In genomic region chr14:105379946-105380345, GRCh38 we compare ENCODE assay signal across 20 cellular contexts. TPM values are rescaled to one million over a fixed set of nuclear protein-coding genes. Genes with fewer than 3 reads are reported as not detected.
DNase-seq lines count a peak whose midpoint lies in the region; ATAC-seq, FAIRE-seq and TF ChIP-seq lines count a peak whose summit lies in the region.
"Had no signal": no experiment of that assay in that cellular context is flagged by ENCODE, and none has a peak within 500 bp of the region (broad histone marks: within the 10 kb centered on the region; RNA-seq: fewer than 3 reads in every experiment).

No MANE protein-coding gene starts in this region.

- H3K27ac ChIP-seq in right cardiac atrium (ENCODE audit: low read length) (no peak overlapping the region), heart left ventricle (no peak overlapping the region), kidney (ENCODE audit: low read depth in 2 of 2, low read length in 2 of 2) (no peak overlapping the region)

- no peaks in the 10 kb centered on the region for H3K27me3 ChIP-seq in right cardiac atrium (ENCODE audit: control insufficient read depth, insufficient read depth)
- no peaks in the 10 kb centered on the region for H3K27me3 ChIP-seq in heart left ventricle

- no peaks in the 10 kb centered on the region for H3K4me1 Mint-ChIP-seq in neural crest cell

- intact Hi-C loops in right cardiac atrium (cut with DNase I): loop anchor here in 3 of 4 donors (5.0 to 10.0 kb wide), 3 partner anchors 105 to 152 kb away; partner anchors contain the start of genes CRIP1 (in 1 of the 3) and TMEM121 (in 1 of the 3)
- intact Hi-C loops in heart left ventricle (cut with DNase I): loop anchor here in 3 of 10 donors (10.0 kb wide), 1 partner anchor 65 kb away; no protein-coding TSS in a partner anchor
- intact Hi-C loops in kidney (cut with DNase I): no loop called here

- TF ChIP-seq POLR2A in heart left ventricle (IDR thresholded peaks at IDR 0.05): no peak

- peaks cover 0 to 53% (median 34%) of the 10 kb centered on the region in 9 donors for H3K36me3 ChIP-seq in heart left ventricle
- H3K36me3 ChIP-seq in kidney (ENCODE audit: control insufficient read depth in 1 of 2, insufficient read depth in 2 of 2, low read length in 2 of 2): peaks cover 5 to 21% of the 10 kb centered on the region in 2 donors

- ATAC-seq in right cardiac atrium (no peak), heart left ventricle (no peak), HG03095 (IDR thresholded peaks at IDR 0.05; ENCODE audit: unreplicated experiment) (no peak)
- ATAC-seq: GM12878 had no signal

- no peaks in the 10 kb centered on the region for H3K27me3 Mint-ChIP-seq in neural crest cell (ENCODE audit: low read depth)
- H3K27me3 Mint-ChIP-seq: CD4-positive, alpha-beta memory T cell had no signal

- no peak for TF ChIP-seq CTCF in heart left ventricle (IDR thresholded peaks at IDR 0.05)
- TF ChIP-seq CTCF in kidney (IDR thresholded peaks at IDR 0.05; ENCODE audit: borderline replicate concordance, extremely low read depth, insufficient read depth): no peak
- TF ChIP-seq CTCF in neural crest cell (conservative IDR thresholded peaks at IDR 0.05): no peak

- DNase-seq in right cardiac atrium: peak in 2 of 3 donors; percentile 28 to 56
- DNase-seq in heart left ventricle: no peak
- peak; percentile 63 for DNase-seq in kidney
- no peak for DNase-seq in neural crest cell (ENCODE audit: low read depth, low spot score)
- DNase-seq in COLO829 (ENCODE audit: low spot score): no peak
- DNase-seq in GM03348 (ENCODE audit: low spot score): no peak
- DNase-seq: C1 segment of cervical spinal cord; Caco-2; CD4-positive, alpha-beta memory T cell; DMS153; DND-41; GOT3; HFFc6 had no signal

- H3K4me3 ChIP-seq in right cardiac atrium (ENCODE audit: low read length) (no peak overlapping the region), heart left ventricle (no peak overlapping the region), kidney (ENCODE audit: low read length in 2 of 2) (no peak overlapping the region)
- H3K4me3 ChIP-seq: GM12878, HAP-1 had no signal

- no peak for FAIRE-seq in kidney (lab: Jason Lieb, UNC)
- FAIRE-seq: G401.6, GM12878, GM18507, H54 had no signal

- H3K4me1 ChIP-seq in right cardiac atrium (ENCODE audit: control insufficient read depth, insufficient read depth, low read length) (no peaks in the 10 kb centered on the region), heart left ventricle (peaks cover 0 to 6% (median 0%) of the 10 kb centered on the region in 12 donors), kidney (ENCODE audit: control insufficient read depth in 1 of 2, insufficient read depth in 1 of 2, low read depth in 1 of 2, low read length in 2 of 2) (no peaks in the 10 kb centered on the region)
- H3K4me1 ChIP-seq: Caco-2, HAP-1 had no signal

- 93% methylated on average over 14 of the region's 14 CpGs for WGBS in right cardiac atrium
- 91 to 95% (median 93%) methylated on average over 14 of the region's 14 CpGs; no CpG with 5 or more reads in 1 of the 4 donors for WGBS in heart left ventricle, 4 donors

- no peaks in the 10 kb centered on the region for H3K9me3 Mint-ChIP-seq in neural crest cell
- H3K9me3 Mint-ChIP-seq: CD4-positive, alpha-beta memory T cell; HFFc6 had no signal

- H3K36me3 Mint-ChIP-seq in neural crest cell (ENCODE audit: low read depth): no peaks in the 10 kb centered on the region

- H3K9me3 ChIP-seq in right cardiac atrium (ENCODE audit: control insufficient read depth, low read length) (no peaks in the 10 kb centered on the region), heart left ventricle (no peaks in the 10 kb centered on the region), kidney (ENCODE audit: control insufficient read depth in 1 of 2, low read length in 2 of 2) (no peaks in the 10 kb centered on the region)
- H3K9me3 ChIP-seq: Caco-2, HAP-1 had no signal

- H3K4me3 Mint-ChIP-seq in neural crest cell: no peak overlapping the region
- H3K4me3 Mint-ChIP-seq: CD4-positive, alpha-beta memory T cell; HFFc6 had no signal

- H3K27ac Mint-ChIP-seq in neural crest cell (ENCODE audit: unreplicated experiment): peak overlapping the region; percentile 6
- H3K27ac Mint-ChIP-seq: CD4-positive, alpha-beta memory T cell; HFFc6 had no signal

- no peak overlapping the region for H3K9ac ChIP-seq in kidney (ENCODE audit: low read length in 2 of 2)

RNA-seq across cellular contexts. Expression of gene TEX22, which starts 18.4 kb away (rescaled TPM):
- total RNA-seq in right cardiac atrium (1 to 10 TPM in 2 of 4 donors, under 1 TPM in 2; 0.46 to 1.9 (median 1.00) TPM), heart left ventricle (1 to 10 TPM in 1 of 9 donors, under 1 TPM in 6, not detected in 2; 0.14 to 1.8 (median 0.82) TPM), kidney (3.3 TPM), neural crest cell (4.4 and 5.2 TPM in 2 replicates)
- polyA plus RNA-seq in right cardiac atrium (0.05 TPM), heart left ventricle (under 1 TPM in 1 of 2 donors, not detected in 1; 0.06 TPM), kidney (ENCODE audit: insufficient read depth, low read depth, low replicate concordance) (1.5 TPM)
- total RNA-seq: A172 had no signal
- polyA plus RNA-seq: CD4-positive, alpha-beta memory T cell had no signal

RNA-seq across cellular contexts. Expression of gene MTA1, which starts 39.7 kb away (rescaled TPM):
- total RNA-seq in right cardiac atrium: 100 to 1,000 TPM; 121 to 179 (median 157) TPM
- polyA plus RNA-seq in right cardiac atrium: 131 TPM
- total RNA-seq in heart left ventricle: 100 to 1,000 TPM in 7 of 9 donors, 10 to 100 TPM in 2; 71.8 to 169 (median 109) TPM
- 100 to 1,000 TPM; 103 to 191 TPM for polyA plus RNA-seq in heart left ventricle
- total RNA-seq in kidney: 112 TPM
- polyA plus RNA-seq in kidney (ENCODE audit: insufficient read depth, low read depth, low replicate concordance): 30.4 TPM
- total RNA-seq in neural crest cell: 246 and 251 TPM in 2 replicates

Comparison
In these comparisons a context has a peak if more than half of its experiments do, and no peak if none do; other contexts are left out.
1. DNase-seq: peak in right cardiac atrium (2 of 3) and kidney (single experiment); none in heart left ventricle (0 of 5), neural crest cell (single experiment), COLO829 (single experiment) and GM03348 (single experiment).